ENCODE assay signal across 12 cellular contexts in the genomic region with DNA sequence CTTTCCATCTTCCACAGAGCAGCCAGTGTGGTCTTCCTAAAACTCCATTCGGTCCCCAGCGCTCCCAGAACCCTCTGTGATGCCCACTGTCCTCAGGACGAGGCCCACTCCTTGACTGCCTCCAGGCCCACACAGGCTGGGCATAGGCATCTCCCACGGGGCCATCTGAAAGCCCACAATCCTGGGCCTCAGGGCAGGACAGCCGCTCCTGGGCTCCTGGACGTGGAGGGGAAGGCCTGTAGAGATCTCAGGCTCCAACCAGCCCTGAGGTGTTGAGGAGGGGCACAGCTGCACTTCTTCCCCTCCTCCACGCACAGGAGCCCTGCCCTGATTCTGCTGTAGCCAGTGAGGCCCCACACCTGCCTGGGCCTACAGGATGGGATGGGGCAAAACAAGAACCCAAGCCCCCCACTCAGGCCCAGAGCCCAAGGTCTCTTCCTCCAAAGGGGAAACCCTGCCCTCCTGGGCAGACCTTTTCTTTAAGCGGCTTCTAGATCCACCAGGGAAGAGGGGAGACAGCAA. TPM values are rescaled to one million over a fixed set of nuclear protein-coding genes. Genes with fewer than 3 reads are reported as not detected.
DNase-seq lines count a peak whose midpoint lies in the region; ATAC-seq and TF ChIP-seq lines count a peak whose summit lies in the region.
"Had no signal": no experiment of that assay in that cellular context is flagged by ENCODE, and none has a peak within 500 bp of the region (broad histone marks: within the 10 kb centered on the region; RNA-seq: fewer than 3 reads in every experiment).

No MANE protein-coding gene starts in this region.

- intact Hi-C loops in heart right ventricle (cut with DNase I) (no loop called here), Right ventricle myocardium superior (cut with DNase I) (no loop called here), upper lobe of right lung (cut with DNase I) (no loop called here)

- CTCF ChIA-PET in RWPE1 (lab: Yijun Ruan, JAX): no interaction called here

- H3K27ac Mint-ChIP-seq in immature natural killer cell: peak overlapping the region; percentile 95 to 100 (median 97)

- H3K27me3 ChIP-seq in heart right ventricle (no peaks in the 10 kb centered on the region), upper lobe of right lung (no peaks in the 10 kb centered on the region)
- H3K27me3 ChIP-seq: pancreas had no signal

- H3K4me1 ChIP-seq in heart right ventricle (peaks cover 2 to 35% (median 22%) of the 10 kb centered on the region in 9 donors), upper lobe of right lung (peaks cover 6% of the 10 kb centered on the region)

- peak overlapping the region in 1 of 10 donors; percentile 14 for H3K4me3 ChIP-seq in heart right ventricle
- no peak overlapping the region for H3K4me3 ChIP-seq in upper lobe of right lung
- H3K4me3 ChIP-seq: pancreas had no signal

- peak overlapping the region; percentile 22 to 85 (median 73) for H3K27ac ChIP-seq in heart right ventricle
- H3K27ac ChIP-seq in RWPE1: peak overlapping the region; percentile 50
- peak overlapping the region; percentile 26 for H3K27ac ChIP-seq in upper lobe of right lung
- H3K27ac ChIP-seq: pancreas had no signal

- no peak for TF ChIP-seq CTCF in heart right ventricle (IDR thresholded peaks at IDR 0.05)
- no peak for TF ChIP-seq CTCF in RWPE1 (conservative IDR thresholded peaks at IDR 0.05; ENCODE audit: low read depth)
- TF ChIP-seq CTCF in upper lobe of right lung (IDR thresholded peaks at IDR 0.05): no peak

- peak overlapping the region; percentile 83 to 93 (median 91) for H3K4me3 Mint-ChIP-seq in immature natural killer cell

- peaks cover 10 to 20% (median 10%) of the 10 kb centered on the region in 3 donors for H3K27me3 Mint-ChIP-seq in immature natural killer cell (ENCODE audit: low read depth in 3 of 3)

- H3K36me3 Mint-ChIP-seq in immature natural killer cell: no peaks in the 10 kb centered on the region

- no peaks in the 10 kb centered on the region for H3K9me3 Mint-ChIP-seq in immature natural killer cell

- no peaks in the 10 kb centered on the region for H3K9me3 ChIP-seq in heart right ventricle
- H3K9me3 ChIP-seq in upper lobe of right lung: no peaks in the 10 kb centered on the region
- H3K9me3 ChIP-seq: pancreas had no signal

- peaks cover 0 to 46% (median 0%) of the 10 kb centered on the region in 9 donors for H3K36me3 ChIP-seq in heart right ventricle
- peaks cover 5% of the 10 kb centered on the region for H3K36me3 ChIP-seq in upper lobe of right lung
- H3K36me3 ChIP-seq: pancreas had no signal

- H3K4me1 Mint-ChIP-seq in immature natural killer cell: peaks cover 47 to 51% of the 10 kb centered on the region in 2 donors

- DNase-seq in heart right ventricle (no peak), Right ventricle myocardium superior (no peak), RWPE1 (ENCODE audit: low spot score) (no peak), immature natural killer cell (no peak), upper lobe of right lung (no peak), inferior parietal cortex (ENCODE audit: extremely low spot score) (no peak)
- DNase-seq: AML-193, NCI-H2029 treated with DMSO at 0.1 percent for 48 hours had no signal

- POLR2A ChIA-PET in RWPE1 (lab: Yijun Ruan, JAX; ENCODE audit: low non-redundant PET): no interaction called here

- ATAC-seq in heart right ventricle (peak in 4 of 8 donors; percentile 2 to 5 (median 4)), Right ventricle myocardium superior (ENCODE audit: poor library complexity) (no peak), upper lobe of right lung (no peak), GM18520 (IDR thresholded peaks at IDR 0.05; ENCODE audit: unreplicated experiment) (no peak), HG03097 (IDR thresholded peaks at IDR 0.05; ENCODE audit: low FRiP score, unreplicated experiment) (no peak)
- ATAC-seq: pancreas, Right ventricle myocardium inferior had no signal

- WGBS in heart right ventricle, 2 donors: 68 to 71% methylated on average over 8 of the region's 8 CpGs

RNA-seq across cellular contexts. Expression of a gene that starts 26.0 kb away (rescaled TPM):
- total RNA-seq in heart right ventricle: 10 to 100 TPM; 36.8 to 95.3 (median 52.9) TPM
- 10 to 100 TPM; 34.6 to 68.7 TPM for polyA plus RNA-seq in heart right ventricle
- total RNA-seq in Right ventricle myocardium superior: 47.9 TPM
- polyA plus RNA-seq in immature natural killer cell: 100 to 1,000 TPM; 351 to 618 (median 505) TPM
- 163 TPM for total RNA-seq in upper lobe of right lung

RNA-seq across cellular contexts. Expression of a gene that starts 31.5 kb away (rescaled TPM):
- total RNA-seq in heart right ventricle: 1 to 10 TPM; 2.2 to 5.4 (median 3.8) TPM
- 1 to 10 TPM; 4.5 to 5.1 TPM for polyA plus RNA-seq in heart right ventricle
- 3.2 TPM for total RNA-seq in Right ventricle myocardium superior
- polyA plus RNA-seq in immature natural killer cell: 10 to 100 TPM in 1 of 3 donors, 1 to 10 TPM in 2; 6.4 to 12.6 (median 6.6) TPM
- total RNA-seq in upper lobe of right lung: 5.3 TPM

RNA-seq across cellular contexts. Expression of a gene that starts 38.0 kb away (rescaled TPM):
- total RNA-seq in heart right ventricle (100 to 1,000 TPM; 140 to 227 (median 193) TPM), Right ventricle myocardium superior (237 TPM), upper lobe of right lung (169 TPM)
- polyA plus RNA-seq in heart right ventricle (1,000 to 10,000 TPM in 1 of 2 donors, 100 to 1,000 TPM in 1; 365 to 1,063 TPM), immature natural killer cell (1,000 to 10,000 TPM in 1 of 3 donors, 100 to 1,000 TPM in 2; 593 to 1,259 (median 677) TPM)

RNA-seq across cellular contexts. Expression of a gene that starts 38.1 kb away (rescaled TPM):
- 10 to 100 TPM in 8 of 10 donors, 1 to 10 TPM in 2; 9.5 to 14.3 (median 12.2) TPM for total RNA-seq in heart right ventricle
- 10 to 100 TPM in 1 of 2 donors, 1 to 10 TPM in 1; 4.7 to 11.0 TPM for polyA plus RNA-seq in heart right ventricle
- 11.9 TPM for total RNA-seq in Right ventricle myocardium superior
- polyA plus RNA-seq in immature natural killer cell: 10 to 100 TPM; 10.2 to 16.3 (median 10.6) TPM
- 11.4 TPM for total RNA-seq in upper lobe of right lung

RNA-seq across cellular contexts. Expression of a gene that starts 48.1 kb away (rescaled TPM):
- total RNA-seq in heart right ventricle (10 to 100 TPM; 27.7 to 67.3 (median 32.4) TPM), Right ventricle myocardium superior (51.3 TPM), upper lobe of right lung (103 TPM)
- polyA plus RNA-seq in heart right ventricle (100 to 1,000 TPM in 1 of 2 donors, 10 to 100 TPM in 1; 30.1 to 135 TPM), immature natural killer cell (under 1 TPM in 2 of 3 donors, not detected in 1; 0.11 to 0.19 TPM)
